8 cellular contexts compared by ENCODE assay signal in the genomic region with DNA sequence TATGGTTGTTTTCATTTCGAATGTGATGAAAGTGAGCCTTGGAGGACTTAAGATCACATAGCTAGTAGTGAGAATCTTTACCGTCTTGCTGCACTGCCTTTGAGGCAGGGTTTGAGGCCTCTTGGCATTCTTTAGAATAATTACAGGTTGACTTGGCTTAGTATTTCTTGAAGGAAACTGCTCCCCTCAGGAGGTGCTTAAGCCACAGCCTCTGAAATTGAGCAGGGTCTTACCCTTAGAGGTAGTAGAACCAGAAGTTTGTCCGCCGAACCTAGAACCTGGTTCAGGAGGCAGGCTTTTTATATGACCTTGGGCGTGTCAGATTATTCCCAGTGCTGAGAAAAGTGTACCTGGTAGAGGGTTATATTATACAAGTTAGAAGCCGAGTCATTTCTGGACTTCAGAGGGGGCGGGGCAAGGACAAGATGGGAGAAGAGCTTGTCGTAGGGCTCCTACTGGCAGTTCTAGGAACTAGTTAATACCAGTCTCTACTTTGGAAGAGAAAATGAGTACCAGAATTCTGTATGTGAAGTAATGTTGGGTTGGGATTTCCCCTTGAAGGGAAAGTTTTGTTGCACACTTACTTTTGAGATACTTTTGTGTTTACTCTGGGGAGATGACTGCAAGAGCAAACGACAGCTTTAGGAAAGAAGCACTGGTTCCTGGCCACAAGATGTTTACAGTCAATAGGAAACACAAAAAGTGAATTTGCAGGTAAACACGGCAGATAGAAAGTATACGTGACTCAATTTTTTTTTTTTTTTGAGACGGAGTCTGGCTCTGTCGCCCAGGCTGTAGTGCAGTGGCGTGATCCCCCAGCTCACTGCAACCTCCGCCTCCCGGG. TPM values are rescaled to one million over a fixed set of nuclear protein-coding genes. Genes with fewer than 3 reads are reported as not detected.
DNase-seq lines count a peak whose midpoint lies in the region; ATAC-seq and TF ChIP-seq lines count a peak whose summit lies in the region.

No MANE protein-coding gene starts in this region.

- H3K27me3 ChIP-seq in neural cell (ENCODE audit: insufficient read depth, low read depth, low read length) (no peaks in the 10 kb centered on the region), tibial nerve (no peaks in the 10 kb centered on the region)

- TF ChIP-seq POLR2A in tibial nerve (IDR thresholded peaks at IDR 0.05) = no peak

- H3K27ac ChIP-seq in neural cell (ENCODE audit: low read length) = peak overlapping the region; percentile 59
- peak overlapping the region; percentile 92 to 99 (median 96) for H3K27ac ChIP-seq in tibial nerve

- H4K20me1 ChIP-seq in neural cell (ENCODE audit: insufficient read depth) = no peaks in the 10 kb centered on the region

- H3K9me3 ChIP-seq in neural cell (ENCODE audit: low read length) = no peaks in the 10 kb centered on the region
- no peaks in the 10 kb centered on the region for H3K9me3 ChIP-seq in tibial nerve

- WGBS in tibial nerve, 2 donors = 52 to 55% methylated on average over 16 of the region's 16 CpGs

- no peaks in the 10 kb centered on the region for H3K9me2 ChIP-seq in neural cell (ENCODE audit: insufficient read depth, low read length)

- no peak for TF ChIP-seq EP300 in neural cell (conservative IDR thresholded peaks at IDR 0.05; ENCODE audit: poor library complexity, severe bottlenecking)
- TF ChIP-seq EP300 in tibial nerve (IDR thresholded peaks at IDR 0.05) = no peak

- H3K36me3 ChIP-seq in neural cell (ENCODE audit: insufficient read depth, low read length) (no peaks in the 10 kb centered on the region), tibial nerve (peaks cover 0 to 18% (median 0%) of the 10 kb centered on the region in 3 donors)

- H3K4me1 ChIP-seq in tibial nerve = peaks cover 0 to 48% (median 13%) of the 10 kb centered on the region in 4 donors

- peak overlapping the region; percentile 90 for H3K9ac ChIP-seq in neural cell (ENCODE audit: low read length)

- no peak overlapping the region for H2AFZ ChIP-seq in neural cell (ENCODE audit: low read depth, low read length)

- peak; percentile 45 for TF ChIP-seq CTCF in epithelial cell of proximal tubule (conservative IDR thresholded peaks at IDR 0.05; ENCODE audit: low read depth, low read length)
- no peak for TF ChIP-seq CTCF in neural cell (IDR thresholded peaks at IDR 0.05; ENCODE audit: poor library complexity, severe bottlenecking)
- TF ChIP-seq CTCF in tibial nerve (IDR thresholded peaks at IDR 0.05) = no peak

- peak; percentile 10 for DNase-seq in activated gamma-delta T cell treated with anti-CD3 and anti-CD28 coated beads, Interleukin-2, amount 50 U/mL, for 16 hours (ENCODE audit: low read depth)
- no peak for DNase-seq in activated gamma-delta T cell (lab: John Stamatoyannopoulos, UW)
- peak; percentile 18 for DNase-seq in NCI-H69 (lab: John Stamatoyannopoulos, UW)
- DNase-seq in activated CD8-positive, alpha-beta memory T cell treated with anti-CD3 and anti-CD28 coated beads for 24 hours = peak; percentile 80
- DNase-seq in epithelial cell of proximal tubule (ENCODE audit: low read depth) = peak; percentile 22
- DNase-seq in tibial nerve (ENCODE audit: low spot score in 2 of 2) = no peak

- peak overlapping the region; percentile 87 for H3K4me2 ChIP-seq in neural cell (ENCODE audit: low read length)

- H3K79me2 ChIP-seq in neural cell (replicated peaks; ENCODE audit: insufficient read depth, low read length) = peaks cover 53% of the 10 kb centered on the region

- H3K4me3 ChIP-seq in epithelial cell of proximal tubule (ENCODE audit: low read depth, low read length) = peak overlapping the region; percentile 85
- peak overlapping the region; percentile 81 for H3K4me3 ChIP-seq in neural cell (ENCODE audit: low read length)
- peak overlapping the region; percentile 78 to 95 (median 87) for H3K4me3 ChIP-seq in tibial nerve

- ATAC-seq in HG02870 (IDR thresholded peaks at IDR 0.05; ENCODE audit: unreplicated experiment) = peak; percentile 44

- TF ChIP-seq RAD21 in neural cell (conservative IDR thresholded peaks at IDR 0.05) = no peak

- H3F3A ChIP-seq in neural cell (ENCODE audit: insufficient read depth, low read length, poor library complexity, severe bottlenecking) = peaks cover 5% of the 10 kb centered on the region

TF ChIP-seq in neural cell, 6 proteins besides CTCF, POLR2A, EP300 and RAD21:
- TF ChIP-seq MXI1 (conservative IDR thresholded peaks at IDR 0.05; ENCODE audit: poor library complexity, severe bottlenecking) = no peak

RNA-seq across cellular contexts. Expression of a gene that starts 1.3 kb away (rescaled TPM):
- total RNA-seq in epithelial cell of proximal tubule = 107 and 125 TPM in 2 replicates
- 64.6 and 76.0 TPM in 2 replicates for polyA plus RNA-seq in neural cell
- 82.3 and 97.5 TPM in 2 replicates for polyA minus RNA-seq in neural cell
- 10 to 100 TPM; 50.8 to 80.8 (median 62.8) TPM for total RNA-seq in tibial nerve

Comparison
In these comparisons a context has a peak if more than half of its experiments do, and no peak if none do; other contexts are left out.
1. DNase-seq: peak in activated gamma-delta T cell treated with anti-CD3 and anti-CD28 coated beads, Interleukin-2, amount 50 U/mL, for 16 hours (single experiment), NCI-H69 (single experiment), activated CD8-positive, alpha-beta memory T cell treated with anti-CD3 and anti-CD28 coated beads for 24 hours (single experiment) and epithelial cell of proximal tubule (single experiment); none in activated gamma-delta T cell (single experiment) and tibial nerve (0 of 2).
2. Peak in every context shown above with its lines, with median percentiles within 50 percentile points of each other: H3K4me3 ChIP-seq.